Comparison of ENCODE assay signal across 16 cellular contexts in the genomic region with DNA sequence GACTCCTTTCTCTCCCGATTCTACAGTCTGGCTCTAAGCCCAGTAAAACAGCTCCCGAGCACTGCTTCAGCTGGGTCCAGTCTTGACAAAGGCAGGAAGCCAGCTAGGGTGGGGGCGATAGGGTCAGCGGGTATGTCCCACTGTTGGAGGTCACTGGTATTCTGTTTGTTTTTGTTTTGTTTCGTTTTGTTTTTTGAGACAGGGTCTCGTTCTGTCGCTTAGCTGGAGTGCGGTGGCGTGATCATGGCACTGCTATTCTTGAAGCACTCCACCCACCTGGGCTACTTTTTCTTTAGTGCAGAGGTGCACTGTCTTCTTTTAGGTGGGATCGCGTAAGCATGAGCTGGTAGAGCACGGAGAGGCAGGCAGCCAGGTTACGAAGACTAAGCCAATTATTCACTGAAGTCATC. TPM values are rescaled to one million over a fixed set of nuclear protein-coding genes. Genes with fewer than 3 reads are reported as not detected.
DNase-seq lines count a peak whose midpoint lies in the region; ATAC-seq and TF ChIP-seq lines count a peak whose summit lies in the region.
"Had no signal": no experiment of that assay in that cellular context is flagged by ENCODE, and none has a peak within 500 bp of the region (broad histone marks: within the 10 kb centered on the region; RNA-seq: fewer than 3 reads in every experiment).

No MANE protein-coding gene starts in this region.

- DNase-seq in dermis blood vessel endothelial cell (peak; percentile 62), natural killer cell (no peak), GM10266 (ENCODE audit: extremely low spot score) (no peak), DMS153 treated with DMSO at 0.1 percent for 48 hours (lab: John Stamatoyannopoulos, UW; ENCODE audit: unreplicated experiment) (no peak), MV-4-11 (lab: John Stamatoyannopoulos, UW) (no peak), EL (no peak)
- DNase-seq: activated naive CD4-positive, alpha-beta T cell treated with Interleukin-2 at 50 U/mL for 16 hours; C1 segment of cervical spinal cord; DMS79; NCI-H524; SHP77 treated with DMSO at 0.1 percent for 48 hours; stimulated activated CD4-positive, alpha-beta T cell treated with anti-CD3 and anti-CD28 coated beads, Interleukin-2, amount 100 ng/mL, for 48 hours had no signal

- no peak for ATAC-seq in natural killer cell

- H3F3A ChIP-seq in DOHH2 (ENCODE audit: control insufficient read depth, insufficient read depth): peaks cover 80% of the 10 kb centered on the region

- H3K9me3 ChIP-seq in DOHH2 (ENCODE audit: control insufficient read depth, insufficient read depth, low read length): no peaks in the 10 kb centered on the region
- no peaks in the 10 kb centered on the region for H3K9me3 ChIP-seq in KOPT-K1 (ENCODE audit: insufficient read depth, low read length, poor library complexity, severe bottlenecking)
- H3K9me3 ChIP-seq: vagina had no signal

- TF ChIP-seq CTCF in DOHH2 (IDR thresholded peaks at IDR 0.05; ENCODE audit: low read depth, low read length, poor library complexity, severe bottlenecking): no peak
- TF ChIP-seq CTCF in natural killer cell (IDR thresholded peaks at IDR 0.05): no peak
- no peak for TF ChIP-seq CTCF in GM10266 (IDR thresholded peaks at IDR 0.05; ENCODE audit: control insufficient read depth, insufficient read depth, low read depth, missing control alignments)

- peak overlapping the region; percentile 82 for H3K4me2 ChIP-seq in DOHH2 (ENCODE audit: low read length)

- H3K36me3 ChIP-seq in DOHH2 (ENCODE audit: control insufficient read depth, low read length): peaks cover 64% of the 10 kb centered on the region
- H3K36me3 ChIP-seq in KOPT-K1 (ENCODE audit: insufficient read depth, low read length): no peaks in the 10 kb centered on the region
- H3K36me3 ChIP-seq: vagina had no signal

- peaks cover 29 to 30% of the 10 kb centered on the region in 2 donors for H3K4me1 Mint-ChIP-seq in natural killer cell

- H3K27ac Mint-ChIP-seq in natural killer cell: no peak overlapping the region

- intact Hi-C loops in natural killer cell (cut with micrococcal nuclease): no loop called here

- peak overlapping the region; percentile 65 for H3K4me3 ChIP-seq in DOHH2 (ENCODE audit: low read length)
- H3K4me3 ChIP-seq: vagina had no signal

- H3K4me1 ChIP-seq in DOHH2 (ENCODE audit: control insufficient read depth, low read length): peaks cover 100% of the 10 kb centered on the region
- H3K4me1 ChIP-seq: vagina had no signal

- no peaks in the 10 kb centered on the region for H3K27me3 ChIP-seq in DOHH2 (ENCODE audit: control insufficient read depth, low read length)
- H3K27me3 ChIP-seq: vagina had no signal

- H4K20me1 ChIP-seq in DOHH2 (ENCODE audit: control insufficient read depth, insufficient read depth, low read depth, low read length): no peaks in the 10 kb centered on the region

- H3K27ac ChIP-seq in DOHH2 (ENCODE audit: low read depth, low read length): peak overlapping the region; percentile 99
- peak overlapping the region; percentile 95 for H3K27ac ChIP-seq in KOPT-K1 (ENCODE audit: low read depth, low read length, poor library complexity, severe bottlenecking)
- H3K27ac ChIP-seq: vagina had no signal

- no peaks in the 10 kb centered on the region for H3K9me3 Mint-ChIP-seq in natural killer cell

- H3K36me3 Mint-ChIP-seq in natural killer cell: no peaks in the 10 kb centered on the region

- no peaks in the 10 kb centered on the region for H3K9me2 ChIP-seq in DOHH2 (replicated peaks; ENCODE audit: control insufficient read depth, low read length)

- H3K4me3 Mint-ChIP-seq in natural killer cell: peak overlapping the region; percentile 60

- H3K79me2 ChIP-seq in DOHH2 (ENCODE audit: control insufficient read depth, low read length): peaks cover 23% of the 10 kb centered on the region

- H3K27me3 Mint-ChIP-seq in natural killer cell (ENCODE audit: low read depth in 2 of 2): peaks cover 0 to 2% of the 10 kb centered on the region in 2 donors

RNA-seq across cellular contexts. Expression of a gene that starts 16.3 kb away (rescaled TPM):
- not detected in 2 replicates for total RNA-seq in dermis blood vessel endothelial cell
- total RNA-seq in natural killer cell: 1 to 10 TPM in 2 of 3 donors, under 1 TPM in 1; 0.59 to 3.0 (median 1.1) TPM
- total RNA-seq: frontal cortex had no signal

RNA-seq across cellular contexts. Expression of a gene that starts 30.6 kb away (rescaled TPM):
- total RNA-seq in dermis blood vessel endothelial cell (6.7 and 7.7 TPM in 2 replicates), natural killer cell (under 1 TPM in 2 of 3 donors, not detected in 1; 0.42 to 0.90 TPM)
